Comparison of ENCODE assay signal across 26 cellular contexts in genomic region chr13:39370048-39370447, GRCh38.
"Had no signal": no experiment of that assay in that cellular context is flagged by ENCODE, and none has a peak within 500 bp of the region (broad histone marks: within the 10 kb centered on the region; RNA-seq: fewer than 3 reads in every experiment).

No MANE protein-coding gene starts in this region.

- H3K27me3 ChIP-seq: left lung, pancreas, stomach, testis, tibial nerve, uterus had no signal

- H3K4me3 Mint-ChIP-seq: immature natural killer cell; mesothelial cell of epicardium; naive thymus-derived CD4-positive, alpha-beta T cell; natural killer cell treated with Interleukin-12 subunit alpha and Interleukin-12 subunit beta and Interleukin-15 and Interleukin-18, amount 100 ng/mL, for 72 hours; neural crest cell; stimulated activated memory B cell treated with anti-CD40 and anti-IgM and Interleukin-4, amounts not matched to agents 10 μg/mL and 1 μg/mL and 100 μg/mL, for 72 hours; type B pancreatic cell had no signal

- H3K4me1 Mint-ChIP-seq: immature natural killer cell; naive thymus-derived CD4-positive, alpha-beta T cell; stimulated activated memory B cell treated with anti-CD40 and anti-IgM and Interleukin-4, amounts not matched to agents 10 μg/mL and 1 μg/mL and 100 μg/mL, for 72 hours had no signal

- H3K4me1 ChIP-seq: pancreas, prostate gland had no signal

- H3K9me3 Mint-ChIP-seq: mesothelial cell of epicardium; stimulated activated memory B cell treated with anti-CD40 and anti-IgM and Interleukin-4, amounts not matched to agents 10 μg/mL and 1 μg/mL and 100 μg/mL, for 72 hours; type B pancreatic cell had no signal

- H3K27ac ChIP-seq: left lung, pancreas, prostate gland, stomach, testis, tibial nerve had no signal

- ATAC-seq: left colon; left lung; naive thymus-derived CD4-positive, alpha-beta T cell; natural killer cell treated with Interleukin-12 subunit alpha and Interleukin-12 subunit beta and Interleukin-15 and Interleukin-18, amount 100 ng/mL, for 72 hours; pancreas; stimulated activated memory B cell treated with anti-CD40 and anti-IgM and Interleukin-4, amounts not matched to agents 10 μg/mL and 1 μg/mL and 100 μg/mL, for 72 hours; stimulated activated naive CD8-positive, alpha-beta T cell treated with anti-CD3 and anti-CD28 coated beads, Interleukin-15, Interleukin-2, amounts not matched to agents 100 U/mL and 50 U/mL, for 24 hours had no signal

- DNase-seq: immature natural killer cell; kidney; left colon; left lung; mesendoderm; naive thymus-derived CD4-positive, alpha-beta T cell; pancreas; posterior cingulate gyrus; retina; stimulated activated CD4-positive, alpha-beta T cell treated with anti-CD3 and anti-CD28 coated beads, Interleukin-1b, Interleukin-23, amount 100 ng/mL, for 48 hours; stimulated activated CD4-positive, alpha-beta T cell treated with anti-CD3 and anti-CD28 coated beads, Interleukin-2, amount 100 ng/mL, for 48 hours; stimulated activated CD4-positive, alpha-beta T cell treated with anti-CD3 and anti-CD28 coated beads, Interleukin-4, amount 100 ng/mL, for 4 hours; stimulated activated CD8-positive, alpha-beta memory T cell treated with anti-CD3 and anti-CD28 coated beads, Interleukin-4, amount 100 ng/mL, for 48 hours; stimulated activated naive CD8-positive, alpha-beta T cell treated with anti-CD3 and anti-CD28 coated beads, Interleukin-15, Interleukin-2, amounts not matched to agents 100 U/mL and 50 U/mL, for 24 hours; stomach; testis had no signal

- H3K4me3 ChIP-seq: left lung, lung, pancreas, prostate gland, smooth muscle cell, stomach, testis, tibial nerve, uterus had no signal

- H3K27me3 Mint-ChIP-seq: natural killer cell treated with Interleukin-12 subunit alpha and Interleukin-12 subunit beta and Interleukin-15 and Interleukin-18, amount 100 ng/mL, for 72 hours; stimulated activated memory B cell treated with anti-CD40 and anti-IgM and Interleukin-4, amounts not matched to agents 10 μg/mL and 1 μg/mL and 100 μg/mL, for 72 hours had no signal

- H3K9me3 ChIP-seq: left lung, pancreas, prostate gland, stomach, testis, tibial nerve, uterus had no signal

- H3K27ac Mint-ChIP-seq: immature natural killer cell; mesothelial cell of epicardium; naive thymus-derived CD4-positive, alpha-beta T cell; natural killer cell treated with Interleukin-12 subunit alpha and Interleukin-12 subunit beta and Interleukin-15 and Interleukin-18, amount 100 ng/mL, for 72 hours; stimulated activated memory B cell treated with anti-CD40 and anti-IgM and Interleukin-4, amounts not matched to agents 10 μg/mL and 1 μg/mL and 100 μg/mL, for 72 hours; type B pancreatic cell had no signal

- H3K36me3 Mint-ChIP-seq: immature natural killer cell; mesothelial cell of epicardium; naive thymus-derived CD4-positive, alpha-beta T cell; natural killer cell treated with Interleukin-12 subunit alpha and Interleukin-12 subunit beta and Interleukin-15 and Interleukin-18, amount 100 ng/mL, for 72 hours; stimulated activated memory B cell treated with anti-CD40 and anti-IgM and Interleukin-4, amounts not matched to agents 10 μg/mL and 1 μg/mL and 100 μg/mL, for 72 hours; type B pancreatic cell had no signal

- H3K36me3 ChIP-seq: left lung, pancreas, prostate gland, stomach, tibial nerve, uterus had no signal
